Comparison of ENCODE assay signal across 7 cellular contexts in the genomic region with DNA sequence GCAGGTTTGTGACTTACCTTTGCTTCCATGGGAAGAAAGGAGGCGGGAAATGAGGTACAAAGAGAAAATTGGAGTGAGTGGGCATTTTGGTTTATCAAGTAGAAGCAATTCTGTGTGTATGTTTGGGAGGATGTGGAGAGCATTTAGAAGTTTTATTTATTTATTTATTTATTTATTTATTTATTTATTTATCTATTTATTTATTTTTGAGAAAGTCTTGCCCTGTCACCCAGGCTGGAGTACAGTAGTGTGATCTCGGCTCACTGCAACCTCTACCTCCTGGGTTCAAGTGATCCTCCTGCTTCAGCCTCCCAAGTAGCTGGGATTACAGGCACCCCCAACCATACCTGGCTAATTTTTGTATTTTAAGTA.
DNase-seq lines count a peak whose midpoint lies in the region; ATAC-seq, FAIRE-seq and TF ChIP-seq lines count a peak whose summit lies in the region.
"Not testable (repeated sequence)": the region's sequence is repeated elsewhere in the genome, so short reads cannot be mapped to it uniquely, and the experiment has no call there.

No MANE protein-coding gene starts in this region.

- peak overlapping the region; percentile 70 for H2AFZ ChIP-seq in keratinocyte (ENCODE audit: control insufficient read depth, low read length)
- H2AFZ ChIP-seq in parathyroid adenoma = not testable (repeated sequence)

- POLR2A ChIA-PET in A549 (lab: Yijun Ruan, JAX); HEK293 (lab: Yijun Ruan, JAX); WTC11 (lab: Charles Lee): not testable (repeated sequence)

- TF ChIP-seq EP300 in A549 (IDR thresholded peaks at IDR 0.05); stomach (IDR thresholded peaks at IDR 0.05): not testable (repeated sequence)

- not testable (repeated sequence) for H3K36me3 ChIP-seq in HEK293 (ENCODE audit: control insufficient read depth in 2 of 2, insufficient read depth in 1 of 2, low read length in 2 of 2); keratinocyte (ENCODE audit: control insufficient read depth in 2 of 2, extremely low read depth in 1 of 2, insufficient read depth in 2 of 2, low read length in 2 of 2); parathyroid adenoma (ENCODE audit: control insufficient read depth, insufficient read depth, low read length); stomach

- dilution Hi-C loops in keratinocyte (cut with MboI; ENCODE audit: extremely low pct_ligation_motif_present, low sequenced_read_pairs) = not testable (repeated sequence)

- H3K4me3 Mint-ChIP-seq in WTC11 = not testable (repeated sequence)

- CTCF ChIA-PET in A549 (lab: Yijun Ruan, JAX); HEK293 (lab: Yijun Ruan, JAX); WTC11 (lab: Charles Lee): not testable (repeated sequence)

- TF ChIP-seq CTCF in A549 (IDR thresholded peaks at IDR 0.05); HEK293 (tag by site-specific recombination; IDR thresholded peaks at IDR 0.05); WTC11 (IDR thresholded peaks at IDR 0.05); keratinocyte (optimal IDR thresholded peaks at IDR 0.05 in 1 of 3, IDR thresholded peaks at IDR 0.05 in 1 of 3, conservative IDR thresholded peaks at IDR 0.05 in 1 of 3; ENCODE audit: extremely low read depth in 1 of 3, insufficient read depth in 2 of 3, low read length in 3 of 3); parathyroid adenoma (IDR thresholded peaks at IDR 0.05); stomach (IDR thresholded peaks at IDR 0.05): not testable (repeated sequence)

- intact Hi-C loops in stomach (cut with DNase I; ENCODE audit: low total_unique reads) = not testable (repeated sequence)

- not testable (repeated sequence) for H3K9me3 Mint-ChIP-seq in WTC11

- WGBS in A549 (ENCODE audit: missing lambda C conversion rate) = 50% methylated on average over 2 of the region's 2 CpGs
- whole genome bisulfite sequencing in stomach, 5 donors = 78 to 89% (median 85%) methylated on average over 2 of the region's 2 CpGs

- H3K9me1 ChIP-seq in keratinocyte (ENCODE audit: control insufficient read depth, extremely low read depth, insufficient read depth, low read length) = not testable (repeated sequence)

- not testable (repeated sequence) for H3K4me3 ChIP-seq in A549; HEK293 (ENCODE audit: low read depth, low read length); parathyroid adenoma (ENCODE audit: low read depth, low read length); stomach
- peak overlapping the region in 1 of 3 experiments; percentile 29 for H3K4me3 ChIP-seq in keratinocyte (ENCODE audit: control insufficient read depth in 2 of 3, extremely low read depth in 1 of 3, insufficient read depth in 2 of 3, low read depth in 1 of 3, low read length in 3 of 3)

- not testable (repeated sequence) for TF ChIP-seq POLR2A in A549 (IDR thresholded peaks at IDR 0.05; ENCODE audit: low read length); stomach (IDR thresholded peaks at IDR 0.05)

- not testable (repeated sequence) for H3K4me1 ChIP-seq in A549; HEK293 (ENCODE audit: control insufficient read depth, insufficient read depth, low read length); keratinocyte (ENCODE audit: control insufficient read depth, extremely low read depth, insufficient read depth, low read length); parathyroid adenoma
- H3K4me1 ChIP-seq in stomach = peaks cover 3 to 17% (median 6%) of the 10 kb centered on the region in 4 donors

- not testable (repeated sequence) for H3K9ac ChIP-seq in keratinocyte (ENCODE audit: control insufficient read depth, extremely low read depth, insufficient read depth, low read length); parathyroid adenoma

- H3K36me3 Mint-ChIP-seq in WTC11 = not testable (repeated sequence)

- ATAC-seq in A549, WTC11: not testable (repeated sequence)

- H3K4me1 Mint-ChIP-seq in WTC11 = peaks cover 14% of the 10 kb centered on the region

- not testable (repeated sequence) for DNase-seq in A549 (ENCODE audit: low read depth in 1 of 2, low spot score in 1 of 2); WTC11 (ENCODE audit: low spot score); epithelial cell of prostate (ENCODE audit: low read depth, low spot score); keratinocyte (ENCODE audit: low read depth, low spot score); stomach

- peak overlapping the region; percentile 73; the same call in 1 of the 2 replicates for H3K27ac Mint-ChIP-seq in WTC11

- not testable (repeated sequence) for H3K9me3 ChIP-seq in A549; HEK293 (ENCODE audit: control insufficient read depth, insufficient read depth, low read depth, low read length); keratinocyte (ENCODE audit: control insufficient read depth, low read depth, low read length); parathyroid adenoma (ENCODE audit: control insufficient read depth, low read length); stomach

- not testable (repeated sequence) for H3K27me3 ChIP-seq in keratinocyte (ENCODE audit: control insufficient read depth, extremely low read depth, insufficient read depth, low read length); parathyroid adenoma (ENCODE audit: control insufficient read depth, insufficient read depth, low read length); stomach

- H3K27ac ChIP-seq in A549; HEK293 (ENCODE audit: extremely low read depth, low read depth, low read length); parathyroid adenoma: not testable (repeated sequence)
- H3K27ac ChIP-seq in epithelial cell of prostate (peak overlapping the region; percentile 26), keratinocyte (ENCODE audit: control insufficient read depth, insufficient read depth, low read length) (peak overlapping the region; percentile 31), stomach (peak overlapping the region; percentile 39 to 71 (median 47))

- H3K79me2 ChIP-seq in keratinocyte (ENCODE audit: control insufficient read depth, insufficient read depth, low read length); parathyroid adenoma: not testable (repeated sequence)

- not testable (repeated sequence) for TF ChIP-seq RAD21 in A549 (conservative IDR thresholded peaks at IDR 0.05 in 1 of 2, IDR thresholded peaks at IDR 0.05 in 1 of 2)

- not testable (repeated sequence) for H4K20me1 ChIP-seq in keratinocyte (ENCODE audit: control insufficient read depth, extremely low read depth, insufficient read depth, low read length)

- FAIRE-seq in A549 (lab: Jason Lieb, UNC); keratinocyte (lab: Jason Lieb, UNC): not testable (repeated sequence)

- H3K27me3 Mint-ChIP-seq in WTC11 (ENCODE audit: low read depth) = peaks cover 13% of the 10 kb centered on the region

- not testable (repeated sequence) for H3K4me2 ChIP-seq in A549
- H3K4me2 ChIP-seq in keratinocyte (ENCODE audit: control insufficient read depth, extremely low read depth, insufficient read depth, low read depth, low read length) (peak overlapping the region; percentile 69), parathyroid adenoma (ENCODE audit: low read length) (peak overlapping the region; percentile 32)

TF ChIP-seq in A549, 52 proteins besides CTCF, POLR2A, EP300 and RAD21:
- TF ChIP-seq ZC3H11A (IDR thresholded peaks at IDR 0.05) = peak; percentile 24

TF ChIP-seq in HEK293, 187 proteins besides CTCF, POLR2A, EP300 and RAD21 (continues in another document):
- TF ChIP-seq ZNF140 (tag by site-specific recombination; IDR thresholded peaks at IDR 0.05) (peak; percentile 47; the same call in 1 of the 2 replicates), ZNF394 (tag by site-specific recombination; IDR thresholded peaks at IDR 0.05; ENCODE audit: borderline replicate concordance) (peak; percentile 77; the same call in 1 of the 2 replicates)
